Comparison of ENCODE assay signal across 10 cellular contexts in genomic region chr7:25846722-25847121, GRCh38.
DNase-seq lines count a peak whose midpoint lies in the region; ATAC-seq and TF ChIP-seq lines count a peak whose summit lies in the region.
"Had no signal": no experiment of that assay in that cellular context is flagged by ENCODE, and none has a peak within 500 bp of the region (broad histone marks: within the 10 kb centered on the region; RNA-seq: fewer than 3 reads in every experiment).

No MANE protein-coding gene starts in this region.

- H3K4me1 ChIP-seq in ascending aorta (peaks cover 25 to 85% of the 10 kb centered on the region in 2 donors), right cardiac atrium (ENCODE audit: control insufficient read depth, insufficient read depth, low read length) (peaks cover 10% of the 10 kb centered on the region)

- H3K4me1 Mint-ChIP-seq in activated naive CD4-positive, alpha-beta T cell treated with anti-CD3 and anti-CD28 coated beads for 36 hours (ENCODE audit: low read depth), result peaks cover 1% of the 10 kb centered on the region

- DNase-seq in H4 (ENCODE audit: low spot score) (peak; percentile 93), ascending aorta (ENCODE audit: low spot score in 2 of 2) (peak in 1 of 2 donors; percentile 87), right cardiac atrium (peak; percentile 86 to 95 (median 93)), smooth muscle cell of the brain vasculature (ENCODE audit: low read depth, low spot score) (peak; percentile 89), T1000 (lab: John Stamatoyannopoulos, UW) (no peak), RKO (ENCODE audit: low spot score) (no peak)
- no peak for DNase-seq in activated naive CD4-positive, alpha-beta T cell treated with anti-CD3 and anti-CD28 coated beads for 36 hours
- DNase-seq: activated T-cell treated with anti-CD3 and anti-CD28 coated beads for 4 hours, NCI-H524 treated with DMSO at 0.1 percent for 48 hours had no signal

- H3K27me3 ChIP-seq in ascending aorta (no peaks in the 10 kb centered on the region), right cardiac atrium (ENCODE audit: control insufficient read depth, insufficient read depth) (no peaks in the 10 kb centered on the region)

- no peaks in the 10 kb centered on the region for H3K36me3 Mint-ChIP-seq in activated naive CD4-positive, alpha-beta T cell treated with anti-CD3 and anti-CD28 coated beads for 36 hours (ENCODE audit: low read depth)

- 13% methylated on average over 5 of the region's 5 CpGs for WGBS in right cardiac atrium

- no peak for TF ChIP-seq CTCF in ascending aorta (IDR thresholded peaks at IDR 0.05)

- peaks cover 27% of the 10 kb centered on the region for H3K27me3 Mint-ChIP-seq in activated naive CD4-positive, alpha-beta T cell treated with anti-CD3 and anti-CD28 coated beads for 36 hours (ENCODE audit: low read depth)

- intact Hi-C loops in ascending aorta (cut with DNase I), result loop anchor here (2.0 kb wide), 1 partner anchor 94 kb away; no protein-coding TSS in a partner anchor
- intact Hi-C loops in right cardiac atrium (cut with DNase I), result loop anchor here in 3 of 4 donors (10.0 kb wide), 2 partner anchors 92 to 172 kb away; no protein-coding TSS in a partner anchor
- intact Hi-C loops in activated naive CD4-positive, alpha-beta T cell treated with anti-CD3 and anti-CD28 coated beads for 36 hours (cut with micrococcal nuclease), result no loop called here

- no peak overlapping the region for H3K4me3 Mint-ChIP-seq in activated naive CD4-positive, alpha-beta T cell treated with anti-CD3 and anti-CD28 coated beads for 36 hours

- H3K4me3 ChIP-seq in ascending aorta (no peak overlapping the region), right cardiac atrium (ENCODE audit: low read length) (no peak overlapping the region)

- H3K27ac ChIP-seq in ascending aorta, result peak overlapping the region; percentile 83 to 85
- H3K27ac ChIP-seq in right cardiac atrium (ENCODE audit: low read length), result peak overlapping the region; percentile 55

- ATAC-seq in right cardiac atrium (peak; percentile 69 to 76), GM19463 (IDR thresholded peaks at IDR 0.05; ENCODE audit: unreplicated experiment) (no peak)

- H3K27ac Mint-ChIP-seq in activated naive CD4-positive, alpha-beta T cell treated with anti-CD3 and anti-CD28 coated beads for 36 hours, result no peak overlapping the region

- H3K9me3 ChIP-seq in ascending aorta, result no peaks in the 10 kb centered on the region
- H3K9me3 ChIP-seq in right cardiac atrium (ENCODE audit: control insufficient read depth, low read length), result no peaks in the 10 kb centered on the region

- CTCF ChIA-PET in activated naive CD4-positive, alpha-beta T cell treated with anti-CD3 and anti-CD28 coated beads for 36 hours (lab: Charles Lee), result interaction anchor here (0.6 to 1.2 kb wide), 3 partner anchors 125 to 464 kb away, joined by 3 to 4 read pairs (median 3); no protein-coding TSS in a partner anchor

- no peaks in the 10 kb centered on the region for H3K9me3 Mint-ChIP-seq in activated naive CD4-positive, alpha-beta T cell treated with anti-CD3 and anti-CD28 coated beads for 36 hours

- no peaks in the 10 kb centered on the region for H3K36me3 ChIP-seq in ascending aorta

Comparison
In these comparisons a context has a peak if more than half of its experiments do, and no peak if none do; other contexts are left out.
1. DNase-seq: peak in H4 (single experiment), right cardiac atrium (3 of 3) and smooth muscle cell of the brain vasculature (single experiment); none in activated naive CD4-positive, alpha-beta T cell treated with anti-CD3 and anti-CD28 coated beads for 36 hours (single experiment), T1000 (single experiment) and RKO (single experiment).